Comparison of ENCODE assay signal across 18 cellular contexts in the genomic region with DNA sequence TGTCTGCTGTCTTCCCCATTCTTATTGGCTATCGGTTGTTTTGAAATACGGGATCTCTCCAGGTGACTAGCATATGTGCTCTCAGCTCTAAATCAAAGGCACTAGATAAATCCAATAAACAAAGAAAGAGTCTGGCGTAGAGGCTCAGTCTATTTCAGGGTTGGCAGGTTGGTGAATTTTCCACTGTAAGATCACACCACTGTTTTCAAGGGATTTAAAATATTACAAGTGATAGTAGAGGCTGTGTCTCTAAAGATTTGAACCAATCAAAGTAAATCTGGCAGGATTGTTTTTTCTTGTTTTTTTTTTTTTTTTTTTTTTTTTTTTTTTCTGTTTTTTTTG.
DNase-seq lines count a peak whose midpoint lies in the region; ATAC-seq and TF ChIP-seq lines count a peak whose summit lies in the region.
"Had no signal": no experiment of that assay in that cellular context is flagged by ENCODE, and none has a peak within 500 bp of the region (broad histone marks: within the 10 kb centered on the region; RNA-seq: fewer than 3 reads in every experiment).

No MANE protein-coding gene starts in this region.

- H4K20me1 ChIP-seq in DND-41 (ENCODE audit: insufficient read depth, low read length) = no peaks in the 10 kb centered on the region

- ATAC-seq in DND-41 (ENCODE audit: insufficient read depth, low read depth) = no peak
- no peak for ATAC-seq in GM18520 (IDR thresholded peaks at IDR 0.05; ENCODE audit: unreplicated experiment)
- ATAC-seq: Panc1 had no signal

- H3K4me1 ChIP-seq in DND-41 (ENCODE audit: insufficient read depth, low read length) = peaks cover 43% of the 10 kb centered on the region
- no peaks in the 10 kb centered on the region for H3K4me1 ChIP-seq in rectal smooth muscle tissue (ENCODE audit: control insufficient read depth, insufficient read depth, low read length)

- H3K9ac ChIP-seq in DND-41 (ENCODE audit: low read depth, low read length) (no peak overlapping the region), rectal smooth muscle tissue (ENCODE audit: low read length) (no peak overlapping the region)

- H2AFZ ChIP-seq in DND-41 (ENCODE audit: low read depth, low read length) = peak overlapping the region; percentile 28; the same call in 1 of the 2 replicates

- no peaks in the 10 kb centered on the region for H3K27me3 ChIP-seq in DND-41 (ENCODE audit: insufficient read depth, low read length, poor library complexity)
- no peaks in the 10 kb centered on the region for H3K27me3 ChIP-seq in rectal smooth muscle tissue (ENCODE audit: control insufficient read depth, insufficient read depth, low read length)

- no peaks in the 10 kb centered on the region for H3K36me3 ChIP-seq in DND-41 (ENCODE audit: insufficient read depth, low read length)
- no peaks in the 10 kb centered on the region for H3K36me3 ChIP-seq in rectal smooth muscle tissue (ENCODE audit: control insufficient read depth, insufficient read depth, low read length)

- H3K4me3 ChIP-seq in DND-41 (ENCODE audit: low read depth in 1 of 2, low read length in 2 of 2) (no peak overlapping the region), rectal smooth muscle tissue (ENCODE audit: low read length) (no peak overlapping the region)
- H3K4me3 ChIP-seq: SK-N-MC had no signal

- H3K4me2 ChIP-seq in DND-41 (ENCODE audit: insufficient read depth, low read length) = no peak overlapping the region

- TF ChIP-seq CTCF in DND-41 (IDR thresholded peaks at IDR 0.05; ENCODE audit: borderline replicate concordance, extremely low read depth, low read length, poor library complexity, severe bottlenecking) = no peak

- no peaks in the 10 kb centered on the region for H3K79me2 ChIP-seq in DND-41 (ENCODE audit: insufficient read depth, low read length)

- no peaks in the 10 kb centered on the region for H3K9me3 ChIP-seq in DND-41 (ENCODE audit: insufficient read depth, low read length, severe bottlenecking)

- peak; percentile 54 for DNase-seq in DMS79 treated with DMSO at 0.1 percent for 48 hours (lab: John Stamatoyannopoulos, UW)
- no peak for DNase-seq in DMS79 (lab: John Stamatoyannopoulos, UW)
- no peak for DNase-seq in DND-41
- peak; percentile 10 for DNase-seq in amniotic epithelial cell (ENCODE audit: low read depth)
- no peak for DNase-seq in activated CD4-positive, alpha-beta T cell treated with anti-CD3 and anti-CD28 coated beads for 1 hour
- no peak for DNase-seq in T-helper 2 cell
- DNase-seq: Calu3, Kasumi-1, NCI-H1436, NCI-H526 treated with DMSO at 0.1 percent for 48 hours, SIG-M5 had no signal

- H3K27ac ChIP-seq in DND-41 (ENCODE audit: low read length) (peak overlapping the region; percentile 88), rectal smooth muscle tissue (ENCODE audit: low read depth, low read length) (peak overlapping the region; percentile 65)
- H3K27ac ChIP-seq: 22Rv1, C4-2B, RWPE1, SK-N-MC had no signal

Comparison
In these comparisons a context has a peak if more than half of its experiments do, and no peak if none do; other contexts are left out.
1. DNase-seq: peak in DMS79 treated with DMSO at 0.1 percent for 48 hours (single experiment) and amniotic epithelial cell (single experiment); none in DMS79 (single experiment), DND-41 (single experiment), activated CD4-positive, alpha-beta T cell treated with anti-CD3 and anti-CD28 coated beads for 1 hour (single experiment) and T-helper 2 cell (0 of 5).